ENCODE assay signal across 1 cellular context in genomic region chr10:110501142-110501937, GRCh38.
A peak's percentile ranks its signal among the peaks of the same experiment; 100 is the strongest.
TF ChIP-seq lines count a peak whose summit lies in the region.

No MANE protein-coding gene starts in this region.

TF ChIP-seq in K562, 482 proteins besides CTCF, POLR2A, EP300 and RAD21 (continued from another document and continues in another):
- TF ChIP-seq E2F5 (CRISPR knock-in tag; IDR thresholded peaks at IDR 0.05) (no peak), PHF8 (IDR thresholded peaks at IDR 0.05; ENCODE audit: borderline replicate concordance, low read length) (peak; percentile 35; the same call in 1 of the 2 replicates), L3MBTL2 (IDR thresholded peaks at IDR 0.05) (peak; percentile 42; the same call in 1 of the 2 replicates), KAT7 (CRISPR knock-in tag; IDR thresholded peaks at IDR 0.05; ENCODE audit: borderline replicate concordance) (no peak), EP400 (IDR thresholded peaks at IDR 0.05) (peak; percentile 27; the same call in 1 of the 2 replicates), ZNF263 (CRISPR knock-in tag; IDR thresholded peaks at IDR 0.05; ENCODE audit: borderline replicate concordance) (peak; percentile 59; the same call in 1 of the 2 replicates), BRD9 (IDR thresholded peaks at IDR 0.05; ENCODE audit: low read depth, partially characterized antibody) (peak; percentile 55), HMBOX1 (IDR thresholded peaks at IDR 0.05) (peak; percentile 44; the same call in 1 of the 2 replicates), CC2D1A (IDR thresholded peaks at IDR 0.05) (peak; percentile 100), SREBF2 (CRISPR knock-in tag; IDR thresholded peaks at IDR 0.05) (no peak), BACH1 (tag; IDR thresholded peaks at IDR 0.05) (no peak), SPI1 (IDR thresholded peaks at IDR 0.05; ENCODE audit: borderline replicate concordance, low read depth, low read length) (peak; percentile 81), MTA3 (IDR thresholded peaks at IDR 0.05; ENCODE audit: borderline replicate concordance) (0 out of 2 replicates have a peak, but pooled peaks have one; percentile 48), MAFK (IDR thresholded peaks at IDR 0.05; ENCODE audit: low read length) (no peak), NCOA1 (IDR thresholded peaks at IDR 0.05; ENCODE audit: low read depth) (0 out of 2 replicates have a peak, but pooled peaks have one; percentile 29), ATF3 (IDR thresholded peaks at IDR 0.05) (peak; percentile 94), ATF3 (CRISPR knock-in tag; conservative IDR thresholded peaks at IDR 0.05) (peak; percentile 69; the same call in 1 of the 2 replicates), ZNF77 (CRISPR knock-in tag; IDR thresholded peaks at IDR 0.05) (no peak), ZNF23 (CRISPR knock-in tag; IDR thresholded peaks at IDR 0.05) (no peak), NUFIP1 (IDR thresholded peaks at IDR 0.05; ENCODE audit: partially characterized antibody) (no peak), CTBP1 (IDR thresholded peaks at IDR 0.05; ENCODE audit: borderline replicate concordance) (peak; percentile 65; the same call in 1 of the 2 replicates), SMARCC2 (IDR thresholded peaks at IDR 0.05; ENCODE audit: low read depth) (peak; percentile 52; the same call in 1 of the 2 replicates), PHTF2 (CRISPR knock-in tag; IDR thresholded peaks at IDR 0.05) (no peak), DPF2 (IDR thresholded peaks at IDR 0.05) (peak; percentile 89), HNRNPL (IDR thresholded peaks at IDR 0.05; ENCODE audit: low read depth, low read length) (no peak), ESRRA (IDR thresholded peaks at IDR 0.05; ENCODE audit: borderline replicate concordance, low read depth) (peak; percentile 55; the same call in 1 of the 2 replicates), THRA (IDR thresholded peaks at IDR 0.05) (no peak), FOS (IDR thresholded peaks at IDR 0.05; ENCODE audit: extremely low read depth, insufficient read length) (peak; percentile 46), ZNF551 (CRISPR knock-in tag; IDR thresholded peaks at IDR 0.05) (no peak), ZNF639 (CRISPR knock-in tag; conservative IDR thresholded peaks at IDR 0.05 in 1 of 2, IDR thresholded peaks at IDR 0.05 in 1 of 2) (no peak), ARID1B (IDR thresholded peaks at IDR 0.05) (peak; percentile 72), ZNF282 (CRISPR knock-in tag; IDR thresholded peaks at IDR 0.05) (no peak), EHMT2 (IDR thresholded peaks at IDR 0.05) (peak; percentile 45; the same call in 1 of the 2 replicates), STAT5A (IDR thresholded peaks at IDR 0.05; ENCODE audit: borderline replicate concordance, low read length) (peak; percentile 55), HNRNPK (IDR thresholded peaks at IDR 0.05; ENCODE audit: low read depth, low read length, poor library complexity, severe bottlenecking) (no peak), ATF7 (IDR thresholded peaks at IDR 0.05) (peak; percentile 88), NCOA4 (IDR thresholded peaks at IDR 0.05; ENCODE audit: partially characterized antibody) (no peak), CBX1 (IDR thresholded peaks at IDR 0.05; ENCODE audit: low read depth) (no peak), ZBTB17 (CRISPR knock-in tag; IDR thresholded peaks at IDR 0.05) (no peak), CCNT2 (IDR thresholded peaks at IDR 0.05; ENCODE audit: borderline replicate concordance, extremely low read depth, insufficient read length, low read depth, low read length) (peak; percentile 18)
- TF ChIP-seq, protein P1, sequence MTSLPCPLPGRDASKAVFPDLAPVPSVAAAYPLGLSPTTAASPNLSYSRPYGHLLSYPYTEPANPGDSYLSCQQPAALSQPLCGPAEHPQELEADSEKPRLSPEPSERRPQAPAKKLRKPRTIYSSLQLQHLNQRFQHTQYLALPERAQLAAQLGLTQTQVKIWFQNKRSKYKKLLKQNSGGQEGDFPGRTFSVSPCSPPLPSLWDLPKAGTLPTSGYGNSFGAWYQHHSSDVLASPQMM (CRISPR knock-in tag; IDR thresholded peaks at IDR 0.05), result no peak
- TF ChIP-seq, protein P2, sequence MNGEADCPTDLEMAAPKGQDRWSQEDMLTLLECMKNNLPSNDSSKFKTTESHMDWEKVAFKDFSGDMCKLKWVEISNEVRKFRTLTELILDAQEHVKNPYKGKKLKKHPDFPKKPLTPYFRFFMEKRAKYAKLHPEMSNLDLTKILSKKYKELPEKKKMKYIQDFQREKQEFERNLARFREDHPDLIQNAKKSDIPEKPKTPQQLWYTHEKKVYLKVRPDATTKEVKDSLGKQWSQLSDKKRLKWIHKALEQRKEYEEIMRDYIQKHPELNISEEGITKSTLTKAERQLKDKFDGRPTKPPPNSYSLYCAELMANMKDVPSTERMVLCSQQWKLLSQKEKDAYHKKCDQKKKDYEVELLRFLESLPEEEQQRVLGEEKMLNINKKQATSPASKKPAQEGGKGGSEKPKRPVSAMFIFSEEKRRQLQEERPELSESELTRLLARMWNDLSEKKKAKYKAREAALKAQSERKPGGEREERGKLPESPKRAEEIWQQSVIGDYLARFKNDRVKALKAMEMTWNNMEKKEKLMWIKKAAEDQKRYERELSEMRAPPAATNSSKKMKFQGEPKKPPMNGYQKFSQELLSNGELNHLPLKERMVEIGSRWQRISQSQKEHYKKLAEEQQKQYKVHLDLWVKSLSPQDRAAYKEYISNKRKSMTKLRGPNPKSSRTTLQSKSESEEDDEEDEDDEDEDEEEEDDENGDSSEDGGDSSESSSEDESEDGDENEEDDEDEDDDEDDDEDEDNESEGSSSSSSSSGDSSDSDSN (IDR thresholded peaks at IDR 0.05; ENCODE audit: borderline replicate concordance in 1 of 2, low read depth in 2 of 2, low read length in 2 of 2), result 0 out of 4 replicates have a peak, but pooled peaks of 1 of the 2 experiments have one; percentile 58
- TF ChIP-seq, protein P3, sequence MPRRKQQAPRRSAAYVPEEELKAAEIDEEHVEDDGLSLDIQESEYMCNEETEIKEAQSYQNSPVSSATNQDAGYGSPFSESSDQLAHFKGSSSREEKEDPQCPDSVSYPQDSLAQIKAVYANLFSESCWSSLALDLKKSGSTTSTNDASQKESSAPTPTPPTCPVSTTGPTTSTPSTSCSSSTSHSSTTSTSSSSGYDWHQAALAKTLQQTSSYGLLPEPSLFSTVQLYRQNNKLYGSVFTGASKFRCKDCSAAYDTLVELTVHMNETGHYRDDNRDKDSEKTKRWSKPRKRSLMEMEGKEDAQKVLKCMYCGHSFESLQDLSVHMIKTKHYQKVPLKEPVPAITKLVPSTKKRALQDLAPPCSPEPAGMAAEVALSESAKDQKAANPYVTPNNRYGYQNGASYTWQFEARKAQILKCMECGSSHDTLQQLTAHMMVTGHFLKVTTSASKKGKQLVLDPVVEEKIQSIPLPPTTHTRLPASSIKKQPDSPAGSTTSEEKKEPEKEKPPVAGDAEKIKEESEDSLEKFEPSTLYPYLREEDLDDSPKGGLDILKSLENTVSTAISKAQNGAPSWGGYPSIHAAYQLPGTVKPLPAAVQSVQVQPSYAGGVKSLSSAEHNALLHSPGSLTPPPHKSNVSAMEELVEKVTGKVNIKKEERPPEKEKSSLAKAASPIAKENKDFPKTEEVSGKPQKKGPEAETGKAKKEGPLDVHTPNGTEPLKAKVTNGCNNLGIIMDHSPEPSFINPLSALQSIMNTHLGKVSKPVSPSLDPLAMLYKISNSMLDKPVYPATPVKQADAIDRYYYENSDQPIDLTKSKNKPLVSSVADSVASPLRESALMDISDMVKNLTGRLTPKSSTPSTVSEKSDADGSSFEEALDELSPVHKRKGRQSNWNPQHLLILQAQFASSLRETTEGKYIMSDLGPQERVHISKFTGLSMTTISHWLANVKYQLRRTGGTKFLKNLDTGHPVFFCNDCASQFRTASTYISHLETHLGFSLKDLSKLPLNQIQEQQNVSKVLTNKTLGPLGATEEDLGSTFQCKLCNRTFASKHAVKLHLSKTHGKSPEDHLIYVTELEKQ (CRISPR knock-in tag; IDR thresholded peaks at IDR 0.05), result no peak
- TF ChIP-seq, protein P4, sequence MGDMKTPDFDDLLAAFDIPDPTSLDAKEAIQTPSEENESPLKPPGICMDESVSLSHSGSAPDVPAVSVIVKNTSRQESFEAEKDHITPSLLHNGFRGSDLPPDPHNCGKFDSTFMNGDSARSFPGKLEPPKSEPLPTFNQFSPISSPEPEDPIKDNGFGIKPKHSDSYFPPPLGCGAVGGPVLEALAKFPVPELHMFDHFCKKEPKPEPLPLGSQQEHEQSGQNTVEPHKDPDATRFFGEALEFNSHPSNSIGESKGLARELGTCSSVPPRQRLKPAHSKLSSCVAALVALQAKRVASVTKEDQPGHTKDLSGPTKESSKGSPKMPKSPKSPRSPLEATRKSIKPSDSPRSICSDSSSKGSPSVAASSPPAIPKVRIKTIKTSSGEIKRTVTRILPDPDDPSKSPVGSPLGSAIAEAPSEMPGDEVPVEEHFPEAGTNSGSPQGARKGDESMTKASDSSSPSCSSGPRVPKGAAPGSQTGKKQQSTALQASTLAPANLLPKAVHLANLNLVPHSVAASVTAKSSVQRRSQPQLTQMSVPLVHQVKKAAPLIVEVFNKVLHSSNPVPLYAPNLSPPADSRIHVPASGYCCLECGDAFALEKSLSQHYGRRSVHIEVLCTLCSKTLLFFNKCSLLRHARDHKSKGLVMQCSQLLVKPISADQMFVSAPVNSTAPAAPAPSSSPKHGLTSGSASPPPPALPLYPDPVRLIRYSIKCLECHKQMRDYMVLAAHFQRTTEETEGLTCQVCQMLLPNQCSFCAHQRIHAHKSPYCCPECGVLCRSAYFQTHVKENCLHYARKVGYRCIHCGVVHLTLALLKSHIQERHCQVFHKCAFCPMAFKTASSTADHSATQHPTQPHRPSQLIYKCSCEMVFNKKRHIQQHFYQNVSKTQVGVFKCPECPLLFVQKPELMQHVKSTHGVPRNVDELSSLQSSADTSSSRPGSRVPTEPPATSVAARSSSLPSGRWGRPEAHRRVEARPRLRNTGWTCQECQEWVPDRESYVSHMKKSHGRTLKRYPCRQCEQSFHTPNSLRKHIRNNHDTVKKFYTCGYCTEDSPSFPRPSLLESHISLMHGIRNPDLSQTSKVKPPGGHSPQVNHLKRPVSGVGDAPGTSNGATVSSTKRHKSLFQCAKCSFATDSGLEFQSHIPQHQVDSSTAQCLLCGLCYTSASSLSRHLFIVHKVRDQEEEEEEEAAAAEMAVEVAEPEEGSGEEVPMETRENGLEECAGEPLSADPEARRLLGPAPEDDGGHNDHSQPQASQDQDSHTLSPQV (IDR thresholded peaks at IDR 0.05), result 0 out of 2 replicates have a peak, but pooled peaks have one; percentile 38
- TF ChIP-seq, protein P5, sequence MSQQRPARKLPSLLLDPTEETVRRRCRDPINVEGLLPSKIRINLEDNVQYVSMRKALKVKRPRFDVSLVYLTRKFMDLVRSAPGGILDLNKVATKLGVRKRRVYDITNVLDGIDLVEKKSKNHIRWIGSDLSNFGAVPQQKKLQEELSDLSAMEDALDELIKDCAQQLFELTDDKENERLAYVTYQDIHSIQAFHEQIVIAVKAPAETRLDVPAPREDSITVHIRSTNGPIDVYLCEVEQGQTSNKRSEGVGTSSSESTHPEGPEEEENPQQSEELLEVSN (IDR thresholded peaks at IDR 0.05; ENCODE audit: borderline replicate concordance in 1 of 2, extremely low read depth in 1 of 2, insufficient read depth in 1 of 2, insufficient read length in 1 of 2, low read depth in 1 of 2, low read length in 1 of 2, poor library complexity in 1 of 2, severe bottlenecking in 1 of 2), result peak in 1 of 2 experiments; percentile 34
